10 cellular contexts compared by ENCODE assay signal in the genomic region with DNA sequence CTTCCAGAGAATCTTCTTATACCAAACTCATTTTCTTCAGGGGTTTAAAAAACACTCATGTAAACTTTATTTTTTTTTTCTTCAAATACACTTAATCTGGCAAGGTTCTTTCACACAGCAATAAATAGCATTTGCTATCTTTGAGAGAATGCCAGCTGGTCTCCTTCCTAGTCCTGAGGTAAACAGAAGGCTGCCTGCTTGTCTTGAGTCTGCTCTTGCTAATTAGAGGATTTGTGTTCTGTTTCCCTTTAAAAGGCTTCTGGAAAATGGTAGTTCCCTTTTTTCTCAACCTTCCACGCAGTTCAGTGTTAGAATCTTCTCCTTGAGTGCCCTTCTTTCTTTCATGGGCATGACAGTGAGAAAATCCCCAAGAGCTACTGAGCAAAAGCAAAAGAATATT.
A peak's percentile ranks its signal among the peaks of the same experiment; 100 is the strongest.
DNase-seq lines count a peak whose midpoint lies in the region; ATAC-seq and TF ChIP-seq lines count a peak whose summit lies in the region.
"Had no signal": no experiment of that assay in that cellular context is flagged by ENCODE, and none has a peak within 500 bp of the region (broad histone marks: within the 10 kb centered on the region; RNA-seq: fewer than 3 reads in every experiment).

No MANE protein-coding gene starts in this region.

- no peak overlapping the region for H3K4me3 Mint-ChIP-seq in activated naive CD8-positive, alpha-beta T cell treated with anti-CD3 and anti-CD28 coated beads, Interleukin-2, amount 50 U/mL, for 24 hours
- H3K4me3 Mint-ChIP-seq: HFFc6 had no signal

- no peaks in the 10 kb centered on the region for H3K36me3 ChIP-seq in HUES48 (ENCODE audit: control insufficient read depth, insufficient read depth, low read length)
- H3K36me3 ChIP-seq in right atrium auricular region = no peaks in the 10 kb centered on the region
- no peaks in the 10 kb centered on the region for H3K36me3 ChIP-seq in stomach

- H3K27me3 Mint-ChIP-seq in activated naive CD8-positive, alpha-beta T cell treated with anti-CD3 and anti-CD28 coated beads, Interleukin-2, amount 50 U/mL, for 24 hours = peaks cover 15% of the 10 kb centered on the region

- H3K9me3 Mint-ChIP-seq in activated naive CD8-positive, alpha-beta T cell treated with anti-CD3 and anti-CD28 coated beads, Interleukin-2, amount 50 U/mL, for 24 hours = no peaks in the 10 kb centered on the region
- H3K9me3 Mint-ChIP-seq: HFFc6 had no signal

- H3K36me3 Mint-ChIP-seq in activated naive CD8-positive, alpha-beta T cell treated with anti-CD3 and anti-CD28 coated beads, Interleukin-2, amount 50 U/mL, for 24 hours (ENCODE audit: low read depth) = no peaks in the 10 kb centered on the region

- H3K27ac ChIP-seq in HUES48 (ENCODE audit: low read depth, low read length) (peak overlapping the region; percentile 17), angular gyrus (ENCODE audit: low read depth, low read length) (peak overlapping the region; percentile 13), right atrium auricular region (peak overlapping the region; percentile 50 to 73), stomach (peak overlapping the region in 4 of 5 donors; percentile 48 to 73 (median 66))

- DNase-seq in right atrium auricular region (ENCODE audit: low spot score) (no peak), stomach (no peak), KG1 (lab: John Stamatoyannopoulos, UW) (no peak), dedifferentiated amniotic fluid mesenchymal stem cell (ENCODE audit: extremely low spot score) (no peak)
- no peak for DNase-seq in activated naive CD8-positive, alpha-beta T cell treated with anti-CD3 and anti-CD28 coated beads, Interleukin-2, amount 50 U/mL, for 24 hours
- DNase-seq: HFFc6, small intestine had no signal

- WGBS in stomach, 5 donors = 0 to 4% (median 0%) methylated on average over 1 of the region's 1 CpG

- TF ChIP-seq CTCF in right atrium auricular region (IDR thresholded peaks at IDR 0.05) (no peak), stomach (IDR thresholded peaks at IDR 0.05) (no peak)

- TF ChIP-seq POLR2A in stomach (IDR thresholded peaks at IDR 0.05) = no peak

- intact Hi-C loops in stomach (cut with DNase I; ENCODE audit: low total_unique reads) = no loop called here

- ATAC-seq in HG03460 (IDR thresholded peaks at IDR 0.05; ENCODE audit: unreplicated experiment) = no peak
- ATAC-seq in activated naive CD8-positive, alpha-beta T cell treated with anti-CD3 and anti-CD28 coated beads, Interleukin-2, amount 50 U/mL, for 24 hours = no peak

- H3K9ac ChIP-seq in HUES48 (ENCODE audit: low read depth, low read length) = no peak overlapping the region

- no peaks in the 10 kb centered on the region for H3K4me1 Mint-ChIP-seq in activated naive CD8-positive, alpha-beta T cell treated with anti-CD3 and anti-CD28 coated beads, Interleukin-2, amount 50 U/mL, for 24 hours

- no peaks in the 10 kb centered on the region for H3K9me3 ChIP-seq in HUES48 (ENCODE audit: control insufficient read depth, insufficient read depth, low read length)
- H3K9me3 ChIP-seq in right atrium auricular region = no peaks in the 10 kb centered on the region
- H3K9me3 ChIP-seq in stomach = no peaks in the 10 kb centered on the region

- H3K27me3 ChIP-seq in HUES48 (ENCODE audit: control insufficient read depth, insufficient read depth, low read length) = no peaks in the 10 kb centered on the region
- H3K27me3 ChIP-seq in right atrium auricular region = no peaks in the 10 kb centered on the region
- no peaks in the 10 kb centered on the region for H3K27me3 ChIP-seq in stomach

- H3K4me1 ChIP-seq in HUES48 (ENCODE audit: control insufficient read depth, insufficient read depth, low read length) (peaks cover 34% of the 10 kb centered on the region), right atrium auricular region (peaks cover 0 to 12% of the 10 kb centered on the region in 2 donors), stomach (peaks cover 0 to 62% (median 18%) of the 10 kb centered on the region in 4 donors)

- no peak overlapping the region for H3K27ac Mint-ChIP-seq in activated naive CD8-positive, alpha-beta T cell treated with anti-CD3 and anti-CD28 coated beads, Interleukin-2, amount 50 U/mL, for 24 hours
- H3K27ac Mint-ChIP-seq: HFFc6 had no signal

- H3K4me3 ChIP-seq in HUES48 (ENCODE audit: low read depth, low read length) (no peak overlapping the region), right atrium auricular region (no peak overlapping the region), stomach (no peak overlapping the region)

- TF ChIP-seq EP300 in stomach (IDR thresholded peaks at IDR 0.05) = no peak

Comparison
In these comparisons a context has a peak if more than half of its experiments do, and no peak if none do; other contexts are left out.
1. H3K27ac ChIP-seq: peak in every context shown above with its lines; median percentile 66 in stomach; 62 in right atrium auricular region; 17 in HUES48; 13 in angular gyrus.